8 cellular contexts compared by ENCODE assay signal in genomic region chr9:77649109-77649812, GRCh38. TPM values are rescaled to one million over a fixed set of nuclear protein-coding genes. Genes with fewer than 3 reads are reported as not detected.
DNase-seq lines count a peak whose midpoint lies in the region; ATAC-seq and TF ChIP-seq lines count a peak whose summit lies in the region.

No MANE protein-coding gene starts in this region.

- DNase-seq in AG04450 (ENCODE audit: low read depth, low spot score) (no peak), KBM-7 (peak; percentile 22), astrocyte of the cerebellum (ENCODE audit: low read depth) (no peak), left colon (no peak), immature natural killer cell (no peak), omental fat pad (ENCODE audit: low spot score) (no peak)
- DNase-seq in activated CD8-positive, alpha-beta memory T cell treated with anti-CD3 and anti-CD28 coated beads, Interleukin-2, amount 10 ng/mL, durations not matched to agents 7 days and 5 days: no peak

- no peaks in the 10 kb centered on the region for H3K36me3 Mint-ChIP-seq in activated CD8-positive, alpha-beta memory T cell treated with anti-CD3 and anti-CD28 coated beads, Interleukin-2, amount 10 ng/mL, durations not matched to agents 7 days and 5 days
- no peaks in the 10 kb centered on the region for H3K36me3 Mint-ChIP-seq in immature natural killer cell

- no peak overlapping the region for H3K27ac ChIP-seq in AG04450 (ENCODE audit: low read depth, low read length)
- H3K27ac ChIP-seq in urinary bladder (ENCODE audit: low read depth): no peak overlapping the region

- peaks cover 2% of the 10 kb centered on the region for H3K4me1 ChIP-seq in urinary bladder (ENCODE audit: insufficient read depth)

- H3K4me3 Mint-ChIP-seq in activated CD8-positive, alpha-beta memory T cell treated with anti-CD3 and anti-CD28 coated beads, Interleukin-2, amount 10 ng/mL, durations not matched to agents 7 days and 5 days: no peak overlapping the region
- no peak overlapping the region for H3K4me3 Mint-ChIP-seq in immature natural killer cell

- peak; percentile 36; the same call in 1 of the 2 replicates for TF ChIP-seq CTCF in AG04450 (IDR thresholded peaks at IDR 0.05; ENCODE audit: low read depth, low read length)
- peak; percentile 32 for TF ChIP-seq CTCF in astrocyte of the cerebellum (IDR thresholded peaks at IDR 0.05; ENCODE audit: low read depth, low read length, missing control alignments)
- no peak for TF ChIP-seq CTCF in omental fat pad (IDR thresholded peaks at IDR 0.05)

- peaks cover 49% of the 10 kb centered on the region for H3K27me3 Mint-ChIP-seq in activated CD8-positive, alpha-beta memory T cell treated with anti-CD3 and anti-CD28 coated beads, Interleukin-2, amount 10 ng/mL, durations not matched to agents 7 days and 5 days
- peaks cover 9 to 15% (median 14%) of the 10 kb centered on the region in 3 donors for H3K27me3 Mint-ChIP-seq in immature natural killer cell (ENCODE audit: low read depth in 3 of 3)

- H3K4me1 Mint-ChIP-seq in activated CD8-positive, alpha-beta memory T cell treated with anti-CD3 and anti-CD28 coated beads, Interleukin-2, amount 10 ng/mL, durations not matched to agents 7 days and 5 days: peaks cover 7% of the 10 kb centered on the region
- H3K4me1 Mint-ChIP-seq in immature natural killer cell: peaks cover 0 to 4% of the 10 kb centered on the region in 2 donors

- WGBS in urinary bladder: 61% methylated on average over 10 of the region's 10 CpGs

- H3K4me3 ChIP-seq in AG04450 (ENCODE audit: low read depth, low read length): no peak overlapping the region
- no peak overlapping the region for H3K4me3 ChIP-seq in astrocyte of the cerebellum (ENCODE audit: low read depth, low read length)
- peak overlapping the region; percentile 52 for H3K4me3 ChIP-seq in urinary bladder (ENCODE audit: low read depth, low read length)

- POLR2A ChIA-PET in AG04450 (lab: Yijun Ruan, JAX): no interaction called here

- no peaks in the 10 kb centered on the region for H3K9me3 Mint-ChIP-seq in activated CD8-positive, alpha-beta memory T cell treated with anti-CD3 and anti-CD28 coated beads, Interleukin-2, amount 10 ng/mL, durations not matched to agents 7 days and 5 days (ENCODE audit: low read depth)
- H3K9me3 Mint-ChIP-seq in immature natural killer cell: no peaks in the 10 kb centered on the region

- H3K9me3 ChIP-seq in AG04450 (ENCODE audit: control insufficient read depth, insufficient read depth, low read length): peaks cover 8% of the 10 kb centered on the region; the same call in 1 of the 2 replicates

- in situ Hi-C loops in KBM-7 (cut with MboI; ENCODE audit: low pct_unique_long_range_greater_than_20kb, low sequenced_read_pairs): no loop called here
- in situ Hi-C loops in astrocyte of the cerebellum (cut with HindIII; ENCODE audit: low sequenced_read_pairs): no loop called here

- H3K27ac Mint-ChIP-seq in activated CD8-positive, alpha-beta memory T cell treated with anti-CD3 and anti-CD28 coated beads, Interleukin-2, amount 10 ng/mL, durations not matched to agents 7 days and 5 days: no peak overlapping the region
- H3K27ac Mint-ChIP-seq in immature natural killer cell: no peak overlapping the region

- CTCF ChIA-PET in AG04450 (lab: Charles Lee): interaction anchor here (0.6 to 2.5 kb wide), 5 partner anchors 11 to 624 kb away, joined by 3 to 8 read pairs (median 4); no protein-coding TSS in a partner anchor
- CTCF ChIA-PET in activated CD8-positive, alpha-beta memory T cell treated with anti-CD3 and anti-CD28 coated beads, Interleukin-2, amount 10 ng/mL, durations not matched to agents 7 days and 5 days (lab: Charles Lee): interaction anchor here (0.9 kb wide), 1 partner anchor 11 kb away, joined by 3 read pairs; no protein-coding TSS in a partner anchor

- no peaks in the 10 kb centered on the region for H3K36me3 ChIP-seq in urinary bladder (ENCODE audit: insufficient read depth)

- peaks cover 44% of the 10 kb centered on the region for H3K27me3 ChIP-seq in AG04450 (ENCODE audit: control insufficient read depth, insufficient read depth, low read length)

- intact Hi-C loops in left colon (cut with DNase I, micrococcal nuclease): no loop called here

- peak; percentile 36 for ATAC-seq in left colon
- no peak for ATAC-seq in activated CD8-positive, alpha-beta memory T cell treated with anti-CD3 and anti-CD28 coated beads, Interleukin-2, amount 10 ng/mL, durations not matched to agents 7 days and 5 days
- ATAC-seq in omental fat pad (ENCODE audit: low FRiP score): no peak

RNA-seq across cellular contexts. Expression of gene GNA14, which starts 1.1 kb away (rescaled TPM):
- polyA plus RNA-seq in AG04450 (2011; rRNA removed): 0.10 and 0.11 TPM in 2 replicates
- polyA minus RNA-seq in AG04450 (2011; rRNA and poly(A)+ RNA removed): 0.09 and 0.13 TPM in 2 replicates
- 10 to 100 TPM; 12.3 to 13.2 TPM for total RNA-seq in left colon
- total RNA-seq in urinary bladder: 17.6 TPM
- polyA plus RNA-seq in urinary bladder: 8.8 TPM
- not detected for total RNA-seq in activated CD8-positive, alpha-beta memory T cell treated with anti-CD3 and anti-CD28 coated beads, Interleukin-2, amount 10 ng/mL, durations not matched to agents 7 days and 5 days
- not detected for polyA plus RNA-seq in immature natural killer cell
- total RNA-seq in omental fat pad: 1 to 10 TPM; 2.8 to 7.4 (median 4.5) TPM

Comparison
In these comparisons a context has a peak if more than half of its experiments do, and no peak if none do; other contexts are left out.
1. CTCF ChIP-seq: peak in AG04450 (single experiment) and astrocyte of the cerebellum (single experiment); none in omental fat pad (0 of 3).